In genomic region chr4:190181481-190181880, GRCh38 we compare ENCODE assay signal across 17 cellular contexts. TPM values are rescaled to one million over a fixed set of nuclear protein-coding genes. Genes with fewer than 3 reads are reported as not detected.
DNase-seq lines count a peak whose midpoint lies in the region; ATAC-seq and TF ChIP-seq lines count a peak whose summit lies in the region.
"Not testable (repeated sequence)": the region's sequence is repeated elsewhere in the genome, so short reads cannot be mapped to it uniquely, and the experiment has no call there.
"Had no signal": no experiment of that assay in that cellular context is flagged by ENCODE, and none has a peak within 500 bp of the region (broad histone marks: within the 10 kb centered on the region; RNA-seq: fewer than 3 reads in every experiment).

No MANE protein-coding gene starts in this region.

- WGBS in right cardiac atrium, result 0% methylated on average over 1 of the region's 6 CpGs

- H3K9me3 ChIP-seq in right cardiac atrium (ENCODE audit: control insufficient read depth, low read length); tibial artery: not testable (repeated sequence)

- H3K4me3 ChIP-seq in brain microvascular endothelial cell (ENCODE audit: low read depth, low read length); right cardiac atrium (ENCODE audit: low read length); tibial artery: not testable (repeated sequence)

- not testable (repeated sequence) for H3K27ac ChIP-seq in brain microvascular endothelial cell; right cardiac atrium (ENCODE audit: low read length); tibial artery

- intact Hi-C loops in right cardiac atrium (cut with DNase I); tibial artery (cut with DNase I; ENCODE audit: low total_unique reads): not testable (repeated sequence)

- H3K27me3 ChIP-seq in brain microvascular endothelial cell (replicated peaks); right cardiac atrium (ENCODE audit: control insufficient read depth, insufficient read depth); tibial artery: not testable (repeated sequence)

- in situ Hi-C loops in brain microvascular endothelial cell (cut with HindIII; ENCODE audit: low pct_ligation_motif_present, low sequenced_read_pairs), result not testable (repeated sequence)

- not testable (repeated sequence) for TF ChIP-seq CTCF in brain microvascular endothelial cell (IDR thresholded peaks at IDR 0.05; ENCODE audit: low read depth, low read length, missing control alignments); omental fat pad (IDR thresholded peaks at IDR 0.05); tibial artery (IDR thresholded peaks at IDR 0.05)

- H3K36me3 ChIP-seq in brain microvascular endothelial cell (replicated peaks); tibial artery: not testable (repeated sequence)

- DNase-seq in activated CD4-positive, alpha-beta T cell treated with anti-CD3 and anti-CD28 coated beads for 1 hour, result peak; percentile 7
- peak; percentile 54 for DNase-seq in activated CD8-positive, alpha-beta memory T cell treated with anti-CD3 and anti-CD28 coated beads, Interleukin-2, amount 50 U/mL, for 48 hours
- DNase-seq in brain microvascular endothelial cell, result peak; percentile 12
- DNase-seq in right cardiac atrium, result peak; percentile 4 to 28 (median 4)
- DNase-seq in omental fat pad (ENCODE audit: low spot score), result peak; percentile 24
- peak; percentile 2 for DNase-seq in stimulated activated CD4-positive, alpha-beta T cell treated with anti-CD3 and anti-CD28 coated beads, Interleukin-1b, Interleukin-23, amount 100 ng/mL, for 48 hours
- peak; percentile 20 to 65 for DNase-seq in tibial artery

- not testable (repeated sequence) for ATAC-seq in right cardiac atrium; omental fat pad (ENCODE audit: low FRiP score)

- H3K4me1 ChIP-seq in right cardiac atrium (ENCODE audit: control insufficient read depth, insufficient read depth, low read length); tibial artery: not testable (repeated sequence)

RNA-seq across cellular contexts. Expression of gene DUX4, which starts 7.9 kb away (rescaled TPM):
- not detected for total RNA-seq in right cardiac atrium
- polyA plus RNA-seq in right cardiac atrium, result not detected
- total RNA-seq in omental fat pad, result not detected
- total RNA-seq: activated T-helper 1 cell treated with anti-CD3 and anti-CD28 coated beads, Interleukin-12 subunit alpha, Interleukin-12 subunit beta, Interleukin-2, Interleukin-4 antibody, amounts not matched to agents 30 ng/mL and 10 ng/mL and 1 ng/mL, durations not matched to agents 14 hours and 24 hours and 36 hours; ascending aorta; esophagus muscularis mucosa; GM12878; GM23248; left ventricle myocardium superior; MCF 10A; naive thymus-derived CD8-positive, alpha-beta T cell; occipital lobe; temporal lobe had no signal
- polyA plus RNA-seq: GM12878; GM23248; naive thymus-derived CD8-positive, alpha-beta T cell had no signal

Comparison
In these comparisons a context has a peak if more than half of its experiments do, and no peak if none do; other contexts are left out.
1. DNase-seq: peak in every context shown above with its lines; median percentile 54 in activated CD8-positive, alpha-beta memory T cell treated with anti-CD3 and anti-CD28 coated beads, Interleukin-2, amount 50 U/mL, for 48 hours; 42 in tibial artery; 24 in omental fat pad; 12 in brain microvascular endothelial cell; 7 in activated CD4-positive, alpha-beta T cell treated with anti-CD3 and anti-CD28 coated beads for 1 hour; 4 in right cardiac atrium; 2 in stimulated activated CD4-positive, alpha-beta T cell treated with anti-CD3 and anti-CD28 coated beads, Interleukin-1b, Interleukin-23, amount 100 ng/mL, for 48 hours.